ENCODE assay signal across 10 cellular contexts in genomic region chr1:46535063-46535462, GRCh38. TPM values are rescaled to one million over a fixed set of nuclear protein-coding genes. Genes with fewer than 3 reads are reported as not detected.
DNase-seq lines count a peak whose midpoint lies in the region; FAIRE-seq and TF ChIP-seq lines count a peak whose summit lies in the region.
"Had no signal": no experiment of that assay in that cellular context is flagged by ENCODE, and none has a peak within 500 bp of the region (broad histone marks: within the 10 kb centered on the region; RNA-seq: fewer than 3 reads in every experiment).

No MANE protein-coding gene starts in this region.

- no peak for FAIRE-seq in frontal cortex (lab: Jason Lieb, UNC)

- H3K4me3 ChIP-seq in GM06990 (replicated peaks; ENCODE audit: low read depth, low read length) (no peak overlapping the region), fibroblast of villous mesenchyme (ENCODE audit: low read depth, low read length) (no peak overlapping the region)
- H3K4me3 ChIP-seq: thoracic aorta had no signal

- H3K27me3 ChIP-seq in GM06990 (replicated peaks; ENCODE audit: control insufficient read depth, insufficient read depth, low read length): no peaks in the 10 kb centered on the region; the same call in none of the 2 replicates

- DNase-seq in 8988T (peak; percentile 76), GM06990 (ENCODE audit: extremely low read depth, insufficient read length) (no peak), SK-MEL-5 (ENCODE audit: low read depth, low spot score) (peak; percentile 51), fibroblast of villous mesenchyme (ENCODE audit: low read depth) (no peak), frontal cortex (ENCODE audit: low spot score in 2 of 2) (no peak), NCI-H345 treated with DMSO at 0.1 percent for 48 hours (lab: John Stamatoyannopoulos, UW; ENCODE audit: unreplicated experiment) (no peak), NCI-H1694 treated with DMSO at 0.1 percent for 48 hours (lab: John Stamatoyannopoulos, UW) (no peak)
- no peak for DNase-seq in effector CD8-positive, alpha-beta T cell (lab: John Stamatoyannopoulos, UW)

- in situ Hi-C loops in SK-MEL-5 (cut with HindIII; ENCODE audit: low pct_unique_long_range_greater_than_20kb, low sequenced_read_pairs): no loop called here

- no peaks in the 10 kb centered on the region for H3K36me3 ChIP-seq in GM06990 (ENCODE audit: control insufficient read depth, insufficient read depth, low read length)
- H3K36me3 ChIP-seq: thoracic aorta had no signal

- TF ChIP-seq CTCF in GM06990 (IDR thresholded peaks at IDR 0.05; ENCODE audit: insufficient read depth, low read length, poor library complexity, severe bottlenecking) (peak; percentile 71), fibroblast of villous mesenchyme (IDR thresholded peaks at IDR 0.05; ENCODE audit: insufficient read depth, low read depth, low read length) (peak; percentile 52)

RNA-seq across cellular contexts. Expression of gene KNCN, which starts 16.4 kb away (rescaled TPM):
- total RNA-seq in SK-MEL-5 (2014; rRNA removed; shearing (Covaris generic)): not detected in 2 replicates
- not detected in 2 replicates for polyA plus RNA-seq in SK-MEL-5 (2015; cell fraction: cytosol; rRNA removed)
- polyA plus RNA-seq in SK-MEL-5 (2015; cell fraction: nucleus; rRNA removed): not detected in 2 replicates
- not detected in 2 replicates for total RNA-seq in fibroblast of villous mesenchyme
- total RNA-seq in frontal cortex: under 0.01 TPM
- total RNA-seq: activated CD8-positive, alpha-beta memory T cell treated with anti-CD3 and anti-CD28 coated beads for 36 hours; thoracic aorta had no signal

RNA-seq across cellular contexts. Expression of gene DMBX1, which starts 45.4 kb away (rescaled TPM):
- total RNA-seq in SK-MEL-5 (2014; rRNA removed; shearing (Covaris generic)): 0.03 TPM in 1 of 2 replicates, not detected in the other
- polyA plus RNA-seq in SK-MEL-5 (2015; cell fraction: cytosol; rRNA removed): 0.64 and 0.70 TPM in 2 replicates
- polyA plus RNA-seq in SK-MEL-5 (2015; cell fraction: nucleus; rRNA removed): 0.07 and 0.23 TPM in 2 replicates
- total RNA-seq in fibroblast of villous mesenchyme (not detected in 2 replicates), frontal cortex (not detected)
- total RNA-seq: activated CD8-positive, alpha-beta memory T cell treated with anti-CD3 and anti-CD28 coated beads for 36 hours; thoracic aorta had no signal

Comparison
In these comparisons a context has a peak if more than half of its experiments do, and no peak if none do; other contexts are left out.
1. DNase-seq: peak in 8988T (single experiment) and SK-MEL-5 (single experiment); none in GM06990 (single experiment), fibroblast of villous mesenchyme (single experiment), frontal cortex (0 of 2), NCI-H345 treated with DMSO at 0.1 percent for 48 hours (single experiment), NCI-H1694 treated with DMSO at 0.1 percent for 48 hours (single experiment) and effector CD8-positive, alpha-beta T cell (single experiment).